Comparison of ENCODE assay signal across 1 cellular context in genomic region chr7:26426096-26426495, GRCh38.
TF ChIP-seq lines count a peak whose summit lies in the region.

No MANE protein-coding gene starts in this region.

TF ChIP-seq in K562, 482 proteins besides CTCF, POLR2A, EP300 and RAD21 (continued from another document):
- TF ChIP-seq ARID2 (IDR thresholded peaks at IDR 0.05) (no peak), SETDB1 (IDR thresholded peaks at IDR 0.05; ENCODE audit: low read length) (no peak), NFIX (CRISPR knock-in tag; IDR thresholded peaks at IDR 0.05; ENCODE audit: low read depth) (no peak), CREB1 (IDR thresholded peaks at IDR 0.05) (no peak), CREB1 (CRISPR knock-in tag; IDR thresholded peaks at IDR 0.05) (no peak), WHSC1 (IDR thresholded peaks at IDR 0.05; ENCODE audit: low read length) (no peak), RBFOX2 (IDR thresholded peaks at IDR 0.05; ENCODE audit: low read depth, low read length) (no peak)
